ENCODE assay signal across 13 cellular contexts in the genomic region with DNA sequence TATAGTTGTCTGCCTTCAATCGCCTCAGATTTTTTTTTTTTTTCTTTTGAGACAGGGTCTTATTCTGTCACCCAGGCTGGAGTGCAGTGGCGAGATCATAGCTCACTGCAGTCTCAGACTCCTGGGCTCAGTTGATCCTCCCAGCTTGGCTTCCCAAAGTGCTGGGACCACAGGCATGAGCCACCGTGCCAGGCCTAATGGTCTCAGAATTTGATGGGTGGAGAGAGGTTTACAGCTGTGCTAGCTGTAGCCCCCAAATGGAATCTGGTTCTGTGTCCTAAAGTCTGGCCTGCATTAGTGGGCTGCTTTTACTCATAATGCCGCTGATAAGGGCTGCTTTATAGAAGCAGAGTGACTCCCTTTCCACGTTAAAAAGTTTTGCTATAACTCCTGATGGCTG. TPM values are rescaled to one million over a fixed set of nuclear protein-coding genes. Genes with fewer than 3 reads are reported as not detected.
DNase-seq lines count a peak whose midpoint lies in the region; ATAC-seq and TF ChIP-seq lines count a peak whose summit lies in the region.
"Had no signal": no experiment of that assay in that cellular context is flagged by ENCODE, and none has a peak within 500 bp of the region (broad histone marks: within the 10 kb centered on the region; RNA-seq: fewer than 3 reads in every experiment).

No MANE protein-coding gene starts in this region.

- H3K9ac ChIP-seq in DND-41 (ENCODE audit: low read depth, low read length): no peak overlapping the region
- no peak overlapping the region for H3K9ac ChIP-seq in neural cell (ENCODE audit: low read length)

- DNase-seq in BE2C (peak; percentile 13), DND-41 (no peak), iPS-NIHi11 (ENCODE audit: low spot score) (no peak), uterus (no peak)
- DNase-seq in effector memory CD4-positive, alpha-beta T cell: no peak
- DNase-seq: CD4-positive, CD25-positive, alpha-beta regulatory T cell; H7; NCI-H187; NCI-H524 treated with DMSO at 0.1 percent for 48 hours had no signal

- TF ChIP-seq POLR2A in uterus (IDR thresholded peaks at IDR 0.05): no peak

- H2AFZ ChIP-seq in DND-41 (ENCODE audit: low read depth, low read length): no peak overlapping the region
- no peak overlapping the region for H2AFZ ChIP-seq in neural cell (ENCODE audit: low read depth, low read length)

- H3K27ac ChIP-seq in DND-41 (ENCODE audit: low read length) (peak overlapping the region; percentile 85; the same call in 1 of the 2 replicates), neural cell (ENCODE audit: low read length) (no peak overlapping the region), uterus (no peak overlapping the region)
- no peak overlapping the region for H3K27ac ChIP-seq in effector memory CD4-positive, alpha-beta T cell (ENCODE audit: insufficient read depth, low read length, poor library complexity, severe bottlenecking)

- peaks cover 3% of the 10 kb centered on the region; the same call in 1 of the 2 replicates for H3K36me3 ChIP-seq in BE2C
- peaks cover 77% of the 10 kb centered on the region for H3K36me3 ChIP-seq in DND-41 (ENCODE audit: insufficient read depth, low read length)
- H3K36me3 ChIP-seq in neural cell (ENCODE audit: insufficient read depth, low read length): peaks cover 11% of the 10 kb centered on the region
- no peaks in the 10 kb centered on the region for H3K36me3 ChIP-seq in effector memory CD4-positive, alpha-beta T cell (ENCODE audit: control insufficient read depth, insufficient read depth, low read length)
- no peaks in the 10 kb centered on the region for H3K36me3 ChIP-seq in uterus

- H3K4me3 Mint-ChIP-seq in brain: peak overlapping the region; percentile 8 to 94 (median 47)

- no peak for TF ChIP-seq EP300 in neural cell (conservative IDR thresholded peaks at IDR 0.05; ENCODE audit: poor library complexity, severe bottlenecking)

- peaks cover 10% of the 10 kb centered on the region for H3K27me3 Mint-ChIP-seq in brain
- H3K27me3 Mint-ChIP-seq: CD4-positive, CD25-positive, alpha-beta regulatory T cell had no signal

- no peaks in the 10 kb centered on the region for H3K9me2 ChIP-seq in neural cell (ENCODE audit: insufficient read depth, low read length)

- H3K27ac Mint-ChIP-seq in brain: peak overlapping the region in 2 of 5 experiments; percentile 22 to 56
- H3K27ac Mint-ChIP-seq: CD4-positive, CD25-positive, alpha-beta regulatory T cell had no signal

- peaks cover 8% of the 10 kb centered on the region for H3K4me1 ChIP-seq in BE2C
- H3K4me1 ChIP-seq in DND-41 (ENCODE audit: insufficient read depth, low read length): peaks cover 77% of the 10 kb centered on the region
- peaks cover 10% of the 10 kb centered on the region for H3K4me1 ChIP-seq in effector memory CD4-positive, alpha-beta T cell (ENCODE audit: control insufficient read depth, insufficient read depth, low read length, poor library complexity, severe bottlenecking)
- no peaks in the 10 kb centered on the region for H3K4me1 ChIP-seq in uterus

- peak overlapping the region; percentile 91 for H3K4me2 ChIP-seq in DND-41 (ENCODE audit: insufficient read depth, low read length)
- no peak overlapping the region for H3K4me2 ChIP-seq in neural cell (ENCODE audit: low read length)

- peaks cover 59% of the 10 kb centered on the region for H3K4me1 Mint-ChIP-seq in brain

- TF ChIP-seq RAD21 in neural cell (conservative IDR thresholded peaks at IDR 0.05): no peak

- peaks cover 4% of the 10 kb centered on the region for H3F3A ChIP-seq in neural cell (ENCODE audit: insufficient read depth, low read length, poor library complexity, severe bottlenecking)

- no peak for TF ChIP-seq CTCF in BE2C (IDR thresholded peaks at IDR 0.05; ENCODE audit: low read depth, low read length)
- TF ChIP-seq CTCF in DND-41 (IDR thresholded peaks at IDR 0.05; ENCODE audit: borderline replicate concordance, extremely low read depth, low read length, poor library complexity, severe bottlenecking): no peak
- no peak for TF ChIP-seq CTCF in brain (conservative IDR thresholded peaks at IDR 0.05)
- TF ChIP-seq CTCF in neural cell (IDR thresholded peaks at IDR 0.05; ENCODE audit: poor library complexity, severe bottlenecking): no peak
- TF ChIP-seq CTCF in uterus (IDR thresholded peaks at IDR 0.05): no peak

- H3K9me3 ChIP-seq in BE2C (no peaks in the 10 kb centered on the region), DND-41 (ENCODE audit: insufficient read depth, low read length, severe bottlenecking) (no peaks in the 10 kb centered on the region), neural cell (ENCODE audit: low read length) (no peaks in the 10 kb centered on the region), uterus (no peaks in the 10 kb centered on the region)
- no peaks in the 10 kb centered on the region for H3K9me3 ChIP-seq in effector memory CD4-positive, alpha-beta T cell (ENCODE audit: control insufficient read depth, low read length)
- H3K9me3 ChIP-seq: Caco-2 had no signal

- H3K36me3 Mint-ChIP-seq in brain: peaks cover 56% of the 10 kb centered on the region
- H3K36me3 Mint-ChIP-seq: CD4-positive, CD25-positive, alpha-beta regulatory T cell had no signal

- H3K79me2 ChIP-seq in DND-41 (ENCODE audit: insufficient read depth, low read length) (peaks cover 100% of the 10 kb centered on the region), neural cell (replicated peaks; ENCODE audit: insufficient read depth, low read length) (peaks cover 98% of the 10 kb centered on the region)

- H3K27me3 ChIP-seq in BE2C (no peaks in the 10 kb centered on the region), DND-41 (ENCODE audit: insufficient read depth, low read length, poor library complexity) (no peaks in the 10 kb centered on the region), neural cell (ENCODE audit: insufficient read depth, low read depth, low read length) (no peaks in the 10 kb centered on the region), uterus (no peaks in the 10 kb centered on the region)
- no peaks in the 10 kb centered on the region for H3K27me3 ChIP-seq in effector memory CD4-positive, alpha-beta T cell (replicated peaks; ENCODE audit: control insufficient read depth, insufficient read depth, low read length, poor library complexity, severe bottlenecking)

- H3K4me3 ChIP-seq in BE2C (ENCODE audit: low read depth, low read length) (no peak overlapping the region), DND-41 (ENCODE audit: low read depth in 1 of 2, low read length in 2 of 2) (peak overlapping the region in 1 of 2 experiments; percentile 94; a peak in 1 of 4 replicates), neural cell (ENCODE audit: low read length) (peak overlapping the region; percentile 98), uterus (no peak overlapping the region)
- no peak overlapping the region for H3K4me3 ChIP-seq in effector memory CD4-positive, alpha-beta T cell (ENCODE audit: insufficient read depth, low read depth, low read length, poor library complexity, severe bottlenecking)

- H3K9me3 Mint-ChIP-seq in brain: peaks cover 0 to 4% (median 3%) of the 10 kb centered on the region in 5 experiments
- H3K9me3 Mint-ChIP-seq: CD4-positive, CD25-positive, alpha-beta regulatory T cell had no signal

- intact Hi-C loops in uterus (cut with DNase I; ENCODE audit: low total_unique reads): no loop called here

- peaks cover 94% of the 10 kb centered on the region for H4K20me1 ChIP-seq in DND-41 (ENCODE audit: insufficient read depth, low read length)
- peaks cover 67% of the 10 kb centered on the region for H4K20me1 ChIP-seq in neural cell (ENCODE audit: insufficient read depth)

- no peak for ATAC-seq in DND-41 (ENCODE audit: insufficient read depth, low read depth)
- ATAC-seq: Panc1 had no signal

TF ChIP-seq in neural cell, 6 proteins besides CTCF, POLR2A, EP300 and RAD21:
- TF ChIP-seq EZH2 (IDR thresholded peaks at IDR 0.05; ENCODE audit: borderline replicate concordance, insufficient read depth, low read length, poor library complexity, severe bottlenecking) (no peak), POLR2AphosphoS5 (IDR thresholded peaks at IDR 0.05) (no peak), TAF1 (IDR thresholded peaks at IDR 0.05; ENCODE audit: low read depth) (no peak), MXI1 (conservative IDR thresholded peaks at IDR 0.05; ENCODE audit: poor library complexity, severe bottlenecking) (no peak), REST (IDR thresholded peaks at IDR 0.05; ENCODE audit: borderline replicate concordance) (no peak), SMC3 (conservative IDR thresholded peaks at IDR 0.05; ENCODE audit: poor library complexity) (no peak)
TF ChIP-seq in neural cell: peak in this region for 0.

RNA-seq across cellular contexts. Expression of gene ZNRF1, which starts 5.1 kb away (rescaled TPM):
- polyA plus RNA-seq in BE2C (2012; ENCODE audit: insufficient read depth, insufficient read length, low read depth): 30.9 TPM
- 39.0 TPM for polyA plus RNA-seq in brain (ENCODE audit: insufficient read depth, low read depth, low replicate concordance)
- polyA plus RNA-seq in neural cell: 31.6 and 33.3 TPM in 2 replicates
- polyA minus RNA-seq in neural cell: 55.3 and 66.1 TPM in 2 replicates
- total RNA-seq in uterus: 10 to 100 TPM; 14.1 to 37.4 (median 19.4) TPM

RNA-seq across cellular contexts. Expression of gene WDR59, which starts 19.0 kb away (rescaled TPM):
- polyA plus RNA-seq in BE2C (2012; ENCODE audit: insufficient read depth, insufficient read length, low read depth): 43.5 TPM
- polyA plus RNA-seq in brain (ENCODE audit: insufficient read depth, low read depth, low replicate concordance) (24.9 TPM), neural cell (20.3 and 24.1 TPM in 2 replicates)
- polyA minus RNA-seq in neural cell: 25.1 and 26.1 TPM in 2 replicates
- total RNA-seq in uterus: 100 to 1,000 TPM in 1 of 4 donors, 10 to 100 TPM in 3; 37.1 to 103 (median 65.0) TPM
